Comparison of ENCODE assay signal across 9 cellular contexts in the genomic region with DNA sequence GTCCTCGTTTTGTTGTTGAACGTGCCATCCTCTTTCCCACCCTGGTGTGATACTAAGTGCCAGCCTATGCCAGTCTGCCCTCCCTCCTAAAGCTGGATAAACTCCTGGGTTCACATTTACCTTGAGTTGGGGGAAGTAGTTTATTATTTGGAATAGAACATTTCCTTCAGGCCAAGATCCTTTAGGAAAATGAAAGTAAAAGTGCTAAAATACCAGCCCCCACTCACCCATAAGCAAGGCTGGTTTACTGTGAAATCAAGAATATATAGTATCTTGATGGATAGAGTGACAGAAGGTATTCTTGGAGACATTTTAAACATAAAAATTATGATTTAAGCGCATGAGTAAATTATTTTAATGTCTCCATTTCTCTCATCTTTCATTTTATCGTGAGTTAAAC. TPM values are rescaled to one million over a fixed set of nuclear protein-coding genes. Genes with fewer than 3 reads are reported as not detected.
DNase-seq lines count a peak whose midpoint lies in the region; ATAC-seq, FAIRE-seq and TF ChIP-seq lines count a peak whose summit lies in the region.
"Had no signal": no experiment of that assay in that cellular context is flagged by ENCODE, and none has a peak within 500 bp of the region (broad histone marks: within the 10 kb centered on the region; RNA-seq: fewer than 3 reads in every experiment).

No MANE protein-coding gene starts in this region.

- H3K79me2 ChIP-seq in OCI-LY1 (ENCODE audit: insufficient read depth, low read length) = peaks cover 9% of the 10 kb centered on the region

- H3K36me3 ChIP-seq in OCI-LY1 (ENCODE audit: insufficient read depth, low read length) = peaks cover 27% of the 10 kb centered on the region
- no peaks in the 10 kb centered on the region for H3K36me3 ChIP-seq in upper lobe of right lung

- DNase-seq in chondrocyte (ENCODE audit: low spot score) = no peak
- DNase-seq in naive B cell = no peak
- no peak for DNase-seq in upper lobe of right lung
- DNase-seq in urothelium cell line (ENCODE audit: low spot score) = no peak
- no peak for DNase-seq in stimulated activated CD4-positive, alpha-beta T cell treated with anti-CD3 and anti-CD28 coated beads, Interleukin-2, amount 100 ng/mL, for 48 hours

- no peak overlapping the region; the same call in 1 of the 2 replicates for H3K9ac ChIP-seq in OCI-LY1 (ENCODE audit: low read length)

- H3K27me3 Mint-ChIP-seq in chondrocyte (ENCODE audit: low read depth) (no peaks in the 10 kb centered on the region), naive B cell (no peaks in the 10 kb centered on the region)

- H3K4me3 Mint-ChIP-seq in chondrocyte (ENCODE audit: unreplicated experiment) = peak overlapping the region; percentile 54
- H3K4me3 Mint-ChIP-seq in naive B cell = peak overlapping the region in 5 of 8 donors; percentile 18 to 81 (median 61)
- H3K4me3 Mint-ChIP-seq: activated naive CD4-positive, alpha-beta T cell treated with anti-CD3 and anti-CD28 coated beads, Interleukin-2, amount 50 U/mL, for 24 hours; T-helper 2 cell treated with Interferon-gamma antibody and Interleukin-4, amounts not matched to agents 5 μg/mL and 100 μg/mL, for 36 hours had no signal

- no peaks in the 10 kb centered on the region for H3K9me2 ChIP-seq in OCI-LY1 (ENCODE audit: low read depth, low read length)

- peak overlapping the region; percentile 48 for H3K4me2 ChIP-seq in OCI-LY1 (ENCODE audit: low read length)

- peaks cover 69% of the 10 kb centered on the region for H3K4me1 Mint-ChIP-seq in chondrocyte (ENCODE audit: low read depth)
- H3K4me1 Mint-ChIP-seq in naive B cell = peaks cover 37 to 75% (median 64%) of the 10 kb centered on the region in 3 donors

- H3K27ac ChIP-seq in OCI-LY1 (ENCODE audit: low read depth, low read length, poor library complexity, severe bottlenecking) (peak overlapping the region; percentile 28), upper lobe of right lung (peak overlapping the region; percentile 47)

- H3K9me3 ChIP-seq in OCI-LY1 (ENCODE audit: low read length) = no peaks in the 10 kb centered on the region
- H3K9me3 ChIP-seq in upper lobe of right lung = no peaks in the 10 kb centered on the region

- peaks cover 13% of the 10 kb centered on the region for H3F3A ChIP-seq in OCI-LY1 (ENCODE audit: insufficient read depth, low read length)

- ATAC-seq in naive B cell (ENCODE audit: low read depth in 2 of 2) (no peak), upper lobe of right lung (no peak), GM21515 (IDR thresholded peaks at IDR 0.05; ENCODE audit: unreplicated experiment) (no peak)

- H3K27ac Mint-ChIP-seq in chondrocyte (ENCODE audit: unreplicated experiment) (peak overlapping the region; percentile 95), naive B cell (peak overlapping the region in 5 of 6 donors; percentile 45 to 91 (median 77))
- H3K27ac Mint-ChIP-seq: activated naive CD4-positive, alpha-beta T cell treated with anti-CD3 and anti-CD28 coated beads, Interleukin-2, amount 50 U/mL, for 24 hours; T-helper 2 cell treated with Interferon-gamma antibody and Interleukin-4, amounts not matched to agents 5 μg/mL and 100 μg/mL, for 36 hours had no signal

- FAIRE-seq in urothelium cell line (lab: Jason Lieb, UNC) = no peak

- H4K20me1 ChIP-seq in OCI-LY1 (ENCODE audit: insufficient read depth, low read length) = no peaks in the 10 kb centered on the region

- H3K9me3 Mint-ChIP-seq in chondrocyte (ENCODE audit: low read depth) (no peaks in the 10 kb centered on the region), naive B cell (peaks cover 0 to 5% (median 0%) of the 10 kb centered on the region in 7 donors)
- H3K9me3 Mint-ChIP-seq: activated naive CD4-positive, alpha-beta T cell treated with anti-CD3 and anti-CD28 coated beads, Interleukin-2, amount 50 U/mL, for 24 hours; T-helper 2 cell treated with Interferon-gamma antibody and Interleukin-4, amounts not matched to agents 5 μg/mL and 100 μg/mL, for 36 hours had no signal

- intact Hi-C loops in upper lobe of right lung (cut with DNase I) = no loop called here

- H3K4me1 ChIP-seq in OCI-LY1 (ENCODE audit: insufficient read depth, low read length, severe bottlenecking) (peaks cover 65% of the 10 kb centered on the region), upper lobe of right lung (peaks cover 19% of the 10 kb centered on the region)

- H3K27me3 ChIP-seq in OCI-LY1 (ENCODE audit: insufficient read depth, low read length) = no peaks in the 10 kb centered on the region
- no peaks in the 10 kb centered on the region for H3K27me3 ChIP-seq in upper lobe of right lung

- TF ChIP-seq CTCF in OCI-LY1 (IDR thresholded peaks at IDR 0.05; ENCODE audit: low read length) (no peak), chondrocyte (IDR thresholded peaks at IDR 0.05) (no peak), upper lobe of right lung (IDR thresholded peaks at IDR 0.05) (no peak)

- H3K36me3 Mint-ChIP-seq in chondrocyte (ENCODE audit: low read depth) = peaks cover 10% of the 10 kb centered on the region
- peaks cover 4 to 8% of the 10 kb centered on the region in 2 donors for H3K36me3 Mint-ChIP-seq in naive B cell
- H3K36me3 Mint-ChIP-seq: activated naive CD4-positive, alpha-beta T cell treated with anti-CD3 and anti-CD28 coated beads, Interleukin-2, amount 50 U/mL, for 24 hours had no signal

- no peak overlapping the region for H2AFZ ChIP-seq in OCI-LY1 (ENCODE audit: low read length)

- H3K4me3 ChIP-seq in OCI-LY1 (ENCODE audit: low read depth, low read length, poor library complexity, severe bottlenecking) = no peak overlapping the region
- H3K4me3 ChIP-seq in upper lobe of right lung = peak overlapping the region; percentile 32

RNA-seq across cellular contexts. Expression of a gene that starts 27.1 kb away (rescaled TPM):
- 123 to 163 TPM (median 162 TPM) in 3 replicates for total RNA-seq in chondrocyte
- polyA plus RNA-seq in naive B cell (ENCODE audit: low read depth in 6 of 6) = 10 to 100 TPM in 3 of 6 donors, 1 to 10 TPM in 3; 4.5 to 13.4 (median 8.9) TPM
- total RNA-seq in upper lobe of right lung = 56.6 TPM
